11 cellular contexts compared by ENCODE assay signal in the genomic region with DNA sequence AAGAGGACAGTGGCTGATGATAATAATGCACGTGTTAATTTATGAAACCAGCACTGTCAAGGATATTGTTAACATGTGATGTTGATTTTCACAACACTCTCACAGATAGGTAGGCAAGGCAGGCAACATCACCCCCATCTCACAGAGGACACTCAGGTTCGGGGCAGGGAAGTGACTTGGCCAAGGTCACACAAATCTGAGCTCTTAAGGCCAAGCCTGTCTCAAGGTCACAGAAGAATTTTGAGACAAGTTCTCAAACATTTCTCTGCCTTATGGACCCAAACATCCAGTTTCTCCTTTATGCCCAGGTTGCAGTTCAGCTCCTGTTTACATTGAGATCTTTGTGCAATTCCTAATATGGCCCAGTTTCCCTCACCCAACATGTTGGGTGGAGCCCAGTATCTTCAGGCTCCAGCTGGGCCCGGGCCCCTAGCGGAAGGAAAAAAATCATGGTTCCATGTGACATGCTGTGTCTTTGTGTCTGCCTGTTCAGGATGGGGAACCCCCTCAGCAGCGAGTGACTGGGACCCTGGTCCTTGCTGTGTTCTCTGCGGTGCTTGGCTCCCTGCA. TPM values are rescaled to one million over a fixed set of nuclear protein-coding genes. Genes with fewer than 3 reads are reported as not detected.
DNase-seq lines count a peak whose midpoint lies in the region; ATAC-seq, FAIRE-seq and TF ChIP-seq lines count a peak whose summit lies in the region.
"Had no signal": no experiment of that assay in that cellular context is flagged by ENCODE, and none has a peak within 500 bp of the region (broad histone marks: within the 10 kb centered on the region; RNA-seq: fewer than 3 reads in every experiment).

No MANE protein-coding gene starts in this region.

- H3K4me1 Mint-ChIP-seq in dendritic cell treated with granulocyte-macrophage colony-stimulating factor and Interleukin-4, amounts not matched to agents 40 ng/mL and 50 ng/mL, for 4 days (ENCODE audit: low read depth) = peaks cover 47% of the 10 kb centered on the region
- peaks cover 16% of the 10 kb centered on the region for H3K4me1 Mint-ChIP-seq in nephron

- no peak overlapping the region for H3K4me3 Mint-ChIP-seq in dendritic cell treated with granulocyte-macrophage colony-stimulating factor and Interleukin-4, amounts not matched to agents 40 ng/mL and 50 ng/mL, for 4 days
- peak overlapping the region; percentile 86 to 87 (median 86) for H3K4me3 Mint-ChIP-seq in nephron

- H3K36me3 Mint-ChIP-seq in dendritic cell treated with granulocyte-macrophage colony-stimulating factor and Interleukin-4, amounts not matched to agents 40 ng/mL and 50 ng/mL, for 4 days (ENCODE audit: low read depth) = no peaks in the 10 kb centered on the region
- peaks cover 3% of the 10 kb centered on the region for H3K36me3 Mint-ChIP-seq in nephron (ENCODE audit: low read depth)

- peaks cover 92% of the 10 kb centered on the region for H3K27me3 Mint-ChIP-seq in dendritic cell treated with granulocyte-macrophage colony-stimulating factor and Interleukin-4, amounts not matched to agents 40 ng/mL and 50 ng/mL, for 4 days
- peaks cover 29% of the 10 kb centered on the region for H3K27me3 Mint-ChIP-seq in nephron (ENCODE audit: low read depth)

- DNase-seq in D721Med (ENCODE audit: insufficient read length, low spot score) (peak; percentile 12), HTR-8/SVneo (ENCODE audit: insufficient read length, low spot score) (no peak), NCI-H82 (lab: John Stamatoyannopoulos, UW) (no peak), cerebellum (ENCODE audit: low spot score) (no peak)
- no peak for DNase-seq in activated CD4-positive, CD25-positive, alpha-beta regulatory T cell treated with anti-CD3 and anti-CD28 coated beads, Interleukin-2, amount 50 U/mL, for 72 hours
- DNase-seq: NCI-H187 treated with DMSO at 0.1 percent for 48 hours; stimulated activated CD4-positive, alpha-beta T cell treated with anti-CD3 and anti-CD28 coated beads, Interleukin-2, amount 100 ng/mL, for 24 hours had no signal

- peak overlapping the region; percentile 57 for H3K27ac Mint-ChIP-seq in dendritic cell treated with granulocyte-macrophage colony-stimulating factor and Interleukin-4, amounts not matched to agents 40 ng/mL and 50 ng/mL, for 4 days
- no peak overlapping the region for H3K27ac Mint-ChIP-seq in nephron

- TF ChIP-seq CTCF in D721Med (IDR thresholded peaks at IDR 0.05; ENCODE audit: insufficient read depth, missing control alignments) (no peak), nephron (IDR thresholded peaks at IDR 0.05; ENCODE audit: unreplicated experiment in 3 of 3) (no peak)

- intact Hi-C loops in dendritic cell treated with granulocyte-macrophage colony-stimulating factor and Interleukin-4, amounts not matched to agents 40 ng/mL and 50 ng/mL, for 4 days (cut with micrococcal nuclease) = loop anchor here (5.0 to 10.0 kb wide), 2 partner anchors 41 to 52 kb away; a partner anchor contains a TSS

- ATAC-seq in GM19467 (IDR thresholded peaks at IDR 0.05; ENCODE audit: unreplicated experiment) = no peak

- no peaks in the 10 kb centered on the region for H3K9me3 Mint-ChIP-seq in dendritic cell treated with granulocyte-macrophage colony-stimulating factor and Interleukin-4, amounts not matched to agents 40 ng/mL and 50 ng/mL, for 4 days
- H3K9me3 Mint-ChIP-seq in nephron = no peaks in the 10 kb centered on the region

- no peak for FAIRE-seq in D721Med (lab: Jason Lieb, UNC)
- FAIRE-seq in HTR-8/SVneo (lab: Jason Lieb, UNC) = peak; percentile 4
- FAIRE-seq: urothelium cell line had no signal

RNA-seq across cellular contexts. Expression of a gene that starts 1.3 kb away (rescaled TPM):
- 0.18 TPM for total RNA-seq in cerebellum

RNA-seq across cellular contexts. Expression of a gene that starts 11.6 kb away (rescaled TPM):
- total RNA-seq in cerebellum = 1.5 TPM

RNA-seq across cellular contexts. Expression of a gene that starts 20.6 kb away (rescaled TPM):
- 0.54 TPM for total RNA-seq in cerebellum

RNA-seq across cellular contexts. Expression of a gene that starts 24.6 kb away (rescaled TPM):
- 81.6 TPM for total RNA-seq in cerebellum

RNA-seq across cellular contexts. Expression of a gene that starts 30.8 kb away (rescaled TPM):
- 20.0 TPM for total RNA-seq in cerebellum
